In genomic region chr9:122261469-122261881, GRCh38 we compare ENCODE assay signal across 10 cellular contexts. TPM values are rescaled to one million over a fixed set of nuclear protein-coding genes. Genes with fewer than 3 reads are reported as not detected.
A peak's percentile ranks its signal among the peaks of the same experiment; 100 is the strongest.
DNase-seq lines count a peak whose midpoint lies in the region; ATAC-seq and TF ChIP-seq lines count a peak whose summit lies in the region.
"Had no signal": no experiment of that assay in that cellular context is flagged by ENCODE, and none has a peak within 500 bp of the region (broad histone marks: within the 10 kb centered on the region; RNA-seq: fewer than 3 reads in every experiment).

No MANE protein-coding gene starts in this region.

- H2AFZ ChIP-seq in neural progenitor cell (replicated peaks), result no peak overlapping the region

- H3K4me1 Mint-ChIP-seq in activated naive CD8-positive, alpha-beta T cell treated with anti-CD3 and anti-CD28 coated beads for 36 hours, result peaks cover 42% of the 10 kb centered on the region
- H3K4me1 Mint-ChIP-seq in neural progenitor cell, result peaks cover 17% of the 10 kb centered on the region

- H3K79me2 ChIP-seq in neural progenitor cell (ENCODE audit: low read depth), result peaks cover 39% of the 10 kb centered on the region

- peaks cover 7% of the 10 kb centered on the region for H4K20me1 ChIP-seq in neural progenitor cell (ENCODE audit: low read depth)

- peaks cover 6 to 33% (median 16%) of the 10 kb centered on the region in 3 donors for H3K36me3 ChIP-seq in skeletal muscle tissue (ENCODE audit: control insufficient read depth in 3 of 3, insufficient read depth in 3 of 3, low read length in 3 of 3)
- no peaks in the 10 kb centered on the region for H3K36me3 ChIP-seq in neural progenitor cell

- H3K9me3 ChIP-seq in skeletal muscle tissue (ENCODE audit: control insufficient read depth in 3 of 3, low read length in 3 of 3), result no peaks in the 10 kb centered on the region
- H3K9me3 ChIP-seq in neural progenitor cell (ENCODE audit: low read depth), result no peaks in the 10 kb centered on the region

- in situ Hi-C loops in GM13977 (cut with MboI; ENCODE audit: low pct_unique_long_range_greater_than_20kb, low sequenced_read_pairs, unreplicated experiment), result no loop called here

- no peak overlapping the region for H3K27ac Mint-ChIP-seq in activated naive CD8-positive, alpha-beta T cell treated with anti-CD3 and anti-CD28 coated beads for 36 hours
- no peak overlapping the region for H3K27ac Mint-ChIP-seq in neural progenitor cell
- H3K27ac Mint-ChIP-seq: WTC11 had no signal

- H3K4me2 ChIP-seq in neural progenitor cell, result no peak overlapping the region

- no peak overlapping the region for H3K4me3 Mint-ChIP-seq in activated naive CD8-positive, alpha-beta T cell treated with anti-CD3 and anti-CD28 coated beads for 36 hours
- no peak overlapping the region for H3K4me3 Mint-ChIP-seq in neural progenitor cell
- H3K4me3 Mint-ChIP-seq: WTC11 had no signal

- H3K27ac ChIP-seq in skeletal muscle tissue (ENCODE audit: low read depth, low read length) (peak overlapping the region; percentile 22), neural progenitor cell (no peak overlapping the region)

- H3K9me3 Mint-ChIP-seq in activated naive CD8-positive, alpha-beta T cell treated with anti-CD3 and anti-CD28 coated beads for 36 hours, result no peaks in the 10 kb centered on the region
- no peaks in the 10 kb centered on the region for H3K9me3 Mint-ChIP-seq in neural progenitor cell
- H3K9me3 Mint-ChIP-seq: WTC11 had no signal

- H3K4me1 ChIP-seq in skeletal muscle tissue (ENCODE audit: control insufficient read depth in 3 of 3, insufficient read depth in 3 of 3, low read length in 3 of 3) (peaks cover 26 to 42% (median 32%) of the 10 kb centered on the region in 3 donors), neural progenitor cell (peaks cover 13% of the 10 kb centered on the region)

- H3K9ac ChIP-seq in skeletal muscle tissue (ENCODE audit: low read depth in 1 of 3, low read length in 3 of 3) (peak overlapping the region in 1 of 3 donors; percentile 23), neural progenitor cell (no peak overlapping the region)

- H3K4me3 ChIP-seq in skeletal muscle tissue (ENCODE audit: low read length in 3 of 3) (no peak overlapping the region), neural progenitor cell (no peak overlapping the region)

- peaks cover 14% of the 10 kb centered on the region for H3F3A ChIP-seq in neural progenitor cell (ENCODE audit: low read depth)

- H3K27me3 ChIP-seq in skeletal muscle tissue (ENCODE audit: control insufficient read depth in 3 of 3, insufficient read depth in 3 of 3, low read length in 3 of 3), result no peaks in the 10 kb centered on the region
- H3K27me3 ChIP-seq in neural progenitor cell, result no peaks in the 10 kb centered on the region

- no peak for ATAC-seq in HG02642 (IDR thresholded peaks at IDR 0.05; ENCODE audit: poor library complexity, unreplicated experiment)
- ATAC-seq: WTC11 had no signal

- DNase-seq in ELR (ENCODE audit: low read depth) (peak; percentile 17), NCI-H524 treated with DMSO at 0.1 percent for 48 hours (lab: John Stamatoyannopoulos, UW) (peak; percentile 10), fibroblast of the conjunctiva (ENCODE audit: low read depth) (peak; percentile 79), GM13977 (ENCODE audit: low spot score) (no peak), neural progenitor cell (ENCODE audit: low spot score) (no peak)
- no peak for DNase-seq in activated naive CD8-positive, alpha-beta T cell treated with anti-CD3 and anti-CD28 coated beads for 36 hours
- DNase-seq: stimulated activated naive CD4-positive, alpha-beta T cell treated with Interleukin-2 at 50 U/mL for 16 hours had no signal

- peaks cover 20% of the 10 kb centered on the region for H3K36me3 Mint-ChIP-seq in activated naive CD8-positive, alpha-beta T cell treated with anti-CD3 and anti-CD28 coated beads for 36 hours
- H3K36me3 Mint-ChIP-seq in neural progenitor cell, result peaks cover 4% of the 10 kb centered on the region

- no peaks in the 10 kb centered on the region for H3K27me3 Mint-ChIP-seq in activated naive CD8-positive, alpha-beta T cell treated with anti-CD3 and anti-CD28 coated beads for 36 hours
- peaks cover 2% of the 10 kb centered on the region for H3K27me3 Mint-ChIP-seq in neural progenitor cell (ENCODE audit: insufficient read depth, low read depth)

- TF ChIP-seq CTCF in GM13977 (IDR thresholded peaks at IDR 0.05; ENCODE audit: extremely low read depth, insufficient read depth, missing control alignments) (no peak), neural progenitor cell (IDR thresholded peaks at IDR 0.05) (no peak)

RNA-seq across cellular contexts. Expression of gene RBM18, which starts 3.2 kb away (rescaled TPM):
- 7.3 TPM for total RNA-seq in skeletal muscle tissue
- total RNA-seq in activated naive CD8-positive, alpha-beta T cell treated with anti-CD3 and anti-CD28 coated beads for 36 hours, result 10 to 100 TPM; 35.1 to 35.5 TPM
- total RNA-seq in neural progenitor cell (ENCODE audit: low replicate concordance), result 8.4 and 12.9 TPM in 2 replicates

RNA-seq across cellular contexts. Expression of gene MRRF, which starts 3.2 kb away (rescaled TPM):
- total RNA-seq in skeletal muscle tissue, result 29.2 TPM
- 10 to 100 TPM; 76.9 to 84.0 TPM for total RNA-seq in activated naive CD8-positive, alpha-beta T cell treated with anti-CD3 and anti-CD28 coated beads for 36 hours
- total RNA-seq in neural progenitor cell (ENCODE audit: low replicate concordance), result 22.1 and 44.4 TPM in 2 replicates

RNA-seq across cellular contexts. Expression of gene LHX6, which starts 32.7 kb away (rescaled TPM):
- total RNA-seq in skeletal muscle tissue (2.1 TPM), neural progenitor cell (ENCODE audit: low replicate concordance) (0.93 TPM in 1 of 2 replicates, not detected in the other)
- under 1 TPM; 0.12 to 0.16 TPM for total RNA-seq in activated naive CD8-positive, alpha-beta T cell treated with anti-CD3 and anti-CD28 coated beads for 36 hours

Comparison
In these comparisons a context has a peak if more than half of its experiments do, and no peak if none do; other contexts are left out.
1. DNase-seq: peak in ELR (single experiment), NCI-H524 treated with DMSO at 0.1 percent for 48 hours (single experiment) and fibroblast of the conjunctiva (single experiment); none in activated naive CD8-positive, alpha-beta T cell treated with anti-CD3 and anti-CD28 coated beads for 36 hours (single experiment), GM13977 (single experiment) and neural progenitor cell (single experiment).